Comparison of ENCODE assay signal across 10 cellular contexts in the genomic region with DNA sequence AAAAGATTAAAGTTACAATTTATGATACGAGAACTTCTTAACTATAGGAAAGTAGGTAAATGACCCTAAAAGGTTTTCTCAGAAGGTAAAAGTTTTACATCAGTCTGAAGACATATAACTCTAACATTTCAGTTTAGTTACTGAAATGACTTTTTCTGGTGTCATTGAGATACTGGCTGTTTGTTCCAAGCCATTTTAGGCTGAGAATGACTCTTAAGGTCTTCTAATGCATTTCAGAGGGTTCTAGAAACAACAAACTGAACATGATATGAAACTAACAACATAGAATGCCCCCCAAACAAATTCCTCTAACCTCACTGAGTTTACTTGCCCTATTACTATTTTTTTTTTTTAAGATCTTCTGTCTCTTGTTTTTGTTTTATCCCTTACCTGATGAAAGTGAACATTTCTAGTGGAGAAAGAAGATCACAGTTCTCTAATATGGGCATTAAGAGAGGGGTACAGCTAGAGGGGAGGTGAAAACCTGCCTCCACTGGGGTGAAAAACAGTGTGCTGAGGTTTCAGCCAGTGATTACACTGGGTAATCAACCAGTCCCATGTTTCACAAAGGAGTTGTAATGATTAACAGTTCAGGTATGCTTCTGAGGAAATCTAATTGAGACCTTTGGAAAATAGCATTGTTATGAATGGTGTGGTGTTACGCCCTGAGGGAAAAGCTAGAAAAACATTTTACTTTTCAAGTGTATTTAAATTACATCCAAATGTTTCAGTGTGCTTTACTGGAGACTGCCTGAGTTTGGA. TPM values are rescaled to one million over a fixed set of nuclear protein-coding genes. Genes with fewer than 3 reads are reported as not detected.
DNase-seq lines count a peak whose midpoint lies in the region; ATAC-seq and TF ChIP-seq lines count a peak whose summit lies in the region.
"Had no signal": no experiment of that assay in that cellular context is flagged by ENCODE, and none has a peak within 500 bp of the region (broad histone marks: within the 10 kb centered on the region; RNA-seq: fewer than 3 reads in every experiment).

No MANE protein-coding gene starts in this region.

- H3K9me3 ChIP-seq in OCI-LY3 (ENCODE audit: insufficient read depth, low read length) = no peaks in the 10 kb centered on the region
- no peaks in the 10 kb centered on the region for H3K9me3 ChIP-seq in osteoblast (ENCODE audit: low read depth, low read length)

- H3K4me3 ChIP-seq in OCI-LY3 (ENCODE audit: low read length) (no peak overlapping the region), epithelial cell of esophagus (ENCODE audit: low read length) (no peak overlapping the region), osteoblast (ENCODE audit: insufficient read depth, low read length) (no peak overlapping the region)

- peaks cover 30% of the 10 kb centered on the region for H3K79me2 ChIP-seq in OCI-LY3 (ENCODE audit: low read length)
- H3K79me2 ChIP-seq in osteoblast (ENCODE audit: insufficient read depth, low read length) = no peaks in the 10 kb centered on the region

- no peaks in the 10 kb centered on the region for H3K27me3 ChIP-seq in OCI-LY3 (ENCODE audit: low read depth, low read length)
- H3K27me3 ChIP-seq in osteoblast (ENCODE audit: insufficient read depth, low read length) = no peaks in the 10 kb centered on the region

- H3K4me2 ChIP-seq in OCI-LY3 (ENCODE audit: low read length) = no peak overlapping the region
- H3K4me2 ChIP-seq in osteoblast (ENCODE audit: insufficient read depth, low read length) = peak overlapping the region; percentile 14

- H3K9ac ChIP-seq in OCI-LY3 (ENCODE audit: low read length) = peak overlapping the region; percentile 21; the same call in 1 of the 2 replicates

- H2AFZ ChIP-seq in OCI-LY3 (ENCODE audit: low read depth, low read length) = no peak overlapping the region
- no peak overlapping the region for H2AFZ ChIP-seq in osteoblast (ENCODE audit: low read length)

- H3K36me3 ChIP-seq in OCI-LY3 (replicated peaks; ENCODE audit: low read depth, low read length) (peaks cover 53% of the 10 kb centered on the region), osteoblast (ENCODE audit: insufficient read depth, low read length) (peaks cover 40% of the 10 kb centered on the region)

- peaks cover 91% of the 10 kb centered on the region for H3K4me1 ChIP-seq in OCI-LY3 (ENCODE audit: low read length)
- peaks cover 86% of the 10 kb centered on the region for H3K4me1 ChIP-seq in osteoblast (ENCODE audit: insufficient read depth, low read length)

- no peak for ATAC-seq in GM18907 (IDR thresholded peaks at IDR 0.05; ENCODE audit: unreplicated experiment)

- peak; percentile 86 for DNase-seq in GM04503 (ENCODE audit: low read depth)
- peak; percentile 91 for DNase-seq in epithelial cell of esophagus (ENCODE audit: low read depth)
- no peak for DNase-seq in osteoblast (ENCODE audit: insufficient read length, low spot score, missing footprints)
- DNase-seq in stimulated activated CD4-positive, alpha-beta T cell treated with anti-CD3 and anti-CD28 coated beads, Interleukin-2, amount 100 ng/mL, for 48 hours = no peak
- no peak for DNase-seq in NCI-H1092 (lab: John Stamatoyannopoulos, UW)
- DNase-seq in GF-D8 (lab: John Stamatoyannopoulos, UW) = no peak
- DNase-seq: activated CD4-positive, CD25-positive, alpha-beta regulatory T cell treated with anti-CD3 and anti-CD28 coated beads, Interleukin-2, amount 50 U/mL, for 72 hours; hippocampal formation had no signal

- peak overlapping the region; percentile 98 for H3K27ac ChIP-seq in OCI-LY3 (ENCODE audit: low read length)
- H3K27ac ChIP-seq in osteoblast (ENCODE audit: low read depth, low read length) = peak overlapping the region; percentile 65

- H4K20me1 ChIP-seq in OCI-LY3 (ENCODE audit: insufficient read depth, low read length) (peaks cover 51% of the 10 kb centered on the region), osteoblast (ENCODE audit: insufficient read depth, low read length) (no peaks in the 10 kb centered on the region)

- TF ChIP-seq CTCF in OCI-LY3 (IDR thresholded peaks at IDR 0.05; ENCODE audit: low read depth, low read length) (no peak), epithelial cell of esophagus (IDR thresholded peaks at IDR 0.05; ENCODE audit: insufficient read depth, low read depth, low read length, missing control alignments) (no peak), osteoblast (IDR thresholded peaks at IDR 0.05; ENCODE audit: extremely low read depth, low read depth, low read length) (no peak)

RNA-seq across cellular contexts. Expression of gene NABP1, which starts 11.2 kb away (rescaled TPM):
- 72.0 and 80.2 TPM in 2 replicates for total RNA-seq in osteoblast

Comparison
In these comparisons a context has a peak if more than half of its experiments do, and no peak if none do; other contexts are left out.
1. DNase-seq: peak in GM04503 (single experiment) and epithelial cell of esophagus (single experiment); none in osteoblast (single experiment), stimulated activated CD4-positive, alpha-beta T cell treated with anti-CD3 and anti-CD28 coated beads, Interleukin-2, amount 100 ng/mL, for 48 hours (0 of 2), NCI-H1092 (single experiment) and GF-D8 (single experiment).